ENCODE assay signal across 30 cellular contexts in genomic region chr19:30754162-30754561, GRCh38.
"Had no signal": no experiment of that assay in that cellular context is flagged by ENCODE, and none has a peak within 500 bp of the region (broad histone marks: within the 10 kb centered on the region; RNA-seq: fewer than 3 reads in every experiment).

No MANE protein-coding gene starts in this region.

- H3K27ac Mint-ChIP-seq: endodermal cell; mesothelial cell of epicardium; naive B cell; natural killer cell treated with Interleukin-12 subunit alpha and Interleukin-12 subunit beta and Interleukin-15 and Interleukin-18, amount 100 ng/mL, for 72 hours had no signal

- H3K27me3 Mint-ChIP-seq: naive B cell; stimulated activated naive CD8-positive, alpha-beta T cell treated with anti-CD3 and anti-CD28 coated beads, Interleukin-15, amount 100 ng/mL, for 72 hours had no signal

- H3K27me3 ChIP-seq: foreskin keratinocyte, left lung, neutrophil, pancreas, suprapubic skin, vagina had no signal

- H3K36me3 Mint-ChIP-seq: mesothelial cell of epicardium; naive B cell; natural killer cell treated with Interleukin-12 subunit alpha and Interleukin-12 subunit beta and Interleukin-15 and Interleukin-18, amount 100 ng/mL, for 72 hours had no signal

- FAIRE-seq: colon, kidney, pancreas had no signal

- H3K9me3 ChIP-seq: neutrophil, pancreas, vagina had no signal

- H3K4me1 ChIP-seq: foreskin keratinocyte, left lung, pancreas, suprapubic skin, vagina had no signal

- H3K4me2 ChIP-seq: smooth muscle cell had no signal

- ATAC-seq: esophagus mucosa; foreskin keratinocyte; left lung; mucosa of descending colon; natural killer cell treated with Interleukin-12 subunit alpha and Interleukin-12 subunit beta and Interleukin-15 and Interleukin-18, amount 100 ng/mL, for 72 hours; pancreas; sciatic nerve; stimulated activated naive CD8-positive, alpha-beta T cell treated with anti-CD3 and anti-CD28 coated beads, Interleukin-15, amount 100 ng/mL, for 72 hours had no signal

- H3K36me3 ChIP-seq: left lung, neutrophil, pancreas, suprapubic skin, vagina had no signal

- DNase-seq: dorsolateral prefrontal cortex; effector CD8-positive, alpha-beta T cell; endodermal cell; foreskin keratinocyte; glutamatergic neuron; kidney; left cardiac atrium; left lung; mesenchymal stem cell; mucosa of descending colon; naive B cell; pancreas; stimulated activated CD4-positive, alpha-beta T cell treated with anti-CD3 and anti-CD28 coated beads, Interleukin-12 subunit alpha, Interleukin-12 subunit beta, amount 100 ng/mL, for 4 hours; stimulated activated CD4-positive, alpha-beta T cell treated with anti-CD3 and anti-CD28 coated beads, Interleukin-1b, Interleukin-23, amount 100 ng/mL, for 48 hours; stimulated activated CD4-positive, alpha-beta T cell treated with anti-CD3 and anti-CD28 coated beads, Interleukin-4, amount 100 ng/mL, for 1 hour; stimulated activated CD8-positive, alpha-beta memory T cell treated with anti-CD3 and anti-CD28 coated beads, Interleukin-4, amount 100 ng/mL, for 48 hours; stimulated activated naive CD4-positive, alpha-beta T cell; stimulated activated naive CD8-positive, alpha-beta T cell treated with anti-CD3 and anti-CD28 coated beads, Interleukin-15, amount 100 ng/mL, for 72 hours; trophoblast cell had no signal

- H3K4me1 Mint-ChIP-seq: endodermal cell; mesothelial cell of epicardium; naive B cell; neural crest cell; stimulated activated naive CD8-positive, alpha-beta T cell treated with anti-CD3 and anti-CD28 coated beads, Interleukin-15, amount 100 ng/mL, for 72 hours had no signal

- H3K4me3 ChIP-seq: dorsolateral prefrontal cortex, left lung, mucosa of descending colon, pancreas, smooth muscle cell, suprapubic skin, vagina had no signal

- H3K4me3 Mint-ChIP-seq: endodermal cell; mesothelial cell of epicardium; naive B cell; natural killer cell treated with Interleukin-12 subunit alpha and Interleukin-12 subunit beta and Interleukin-15 and Interleukin-18, amount 100 ng/mL, for 72 hours; neural crest cell; stimulated activated naive CD8-positive, alpha-beta T cell treated with anti-CD3 and anti-CD28 coated beads, Interleukin-15, amount 100 ng/mL, for 72 hours had no signal

- H3K27ac ChIP-seq: dorsolateral prefrontal cortex, epithelial cell of prostate, foreskin keratinocyte, left lung, neutrophil, pancreas, suprapubic skin, vagina had no signal
